In genomic region chr1:55179177-55179835, GRCh38 we compare ENCODE assay signal across 17 cellular contexts. TPM values are rescaled to one million over a fixed set of nuclear protein-coding genes. Genes with fewer than 3 reads are reported as not detected.
DNase-seq lines count a peak whose midpoint lies in the region; ATAC-seq, FAIRE-seq and TF ChIP-seq lines count a peak whose summit lies in the region.
"Had no signal": no experiment of that assay in that cellular context is flagged by ENCODE, and none has a peak within 500 bp of the region (broad histone marks: within the 10 kb centered on the region; RNA-seq: fewer than 3 reads in every experiment).

No MANE protein-coding gene starts in this region.

- peak overlapping the region in 5 of 7 donors; percentile 1 to 65 (median 14) for H3K27ac Mint-ChIP-seq in CD4-positive, alpha-beta memory T cell
- H3K27ac Mint-ChIP-seq in T-cell = peak overlapping the region; percentile 29 to 55
- H3K27ac Mint-ChIP-seq: nephron had no signal

- no peak overlapping the region for H3K9ac ChIP-seq in HepG2 (ENCODE audit: insufficient read depth, low read depth, low read length)

- CTCF ChIA-PET in CD4-positive, alpha-beta memory T cell (lab: Charles Lee; ENCODE audit: partially characterized antibody) = no interaction called here
- CTCF ChIA-PET in T-cell (lab: Charles Lee) = no interaction called here
- CTCF ChIA-PET in HepG2 (lab: Yijun Ruan, JAX; ENCODE audit: low intra/inter-chr PET ratio, low total read pairs) = no interaction called here

- no peak overlapping the region for H3K4me2 ChIP-seq in HepG2 (ENCODE audit: low read depth, low read length)

- H3K4me1 ChIP-seq in CD4-positive, alpha-beta memory T cell (ENCODE audit: insufficient read depth, low read length) = peaks cover 14% of the 10 kb centered on the region
- no peaks in the 10 kb centered on the region for H3K4me1 ChIP-seq in HepG2 (ENCODE audit: insufficient read depth, low read length)
- no peaks in the 10 kb centered on the region for H3K4me1 ChIP-seq in pancreas
- H3K4me1 ChIP-seq: BE2C, right lobe of liver, SJCRH30 had no signal

- no peak overlapping the region for H3K27ac ChIP-seq in CD4-positive, alpha-beta memory T cell (ENCODE audit: low read depth, low read length)
- H3K27ac ChIP-seq in HepG2 (ENCODE audit: extremely low read length, insufficient read depth, low read length) (no peak overlapping the region), pancreas (no peak overlapping the region)
- H3K27ac ChIP-seq: right lobe of liver, SJCRH30 had no signal

- H3K4me3 ChIP-seq in CD4-positive, alpha-beta memory T cell (ENCODE audit: low read length in 2 of 2) = no peak overlapping the region
- no peak overlapping the region for H3K4me3 ChIP-seq in HepG2 (replicated peaks in 1 of 3; ENCODE audit: insufficient read depth in 1 of 3, low read depth in 2 of 3, low read length in 3 of 3)
- H3K4me3 ChIP-seq in pancreas = no peak overlapping the region
- H3K4me3 ChIP-seq: right lobe of liver, SJCRH30 had no signal

- in situ Hi-C loops in HepG2 (cut with HindIII; ENCODE audit: extremely low pct_ligation_motif_present, low pct_unique_long_range_greater_than_20kb) = no loop called here

- H4K20me1 ChIP-seq in HepG2 (ENCODE audit: insufficient read depth, low read length) = peaks cover 19% of the 10 kb centered on the region; the same call in 1 of the 2 replicates

- H3K9me3 ChIP-seq in CD4-positive, alpha-beta memory T cell (ENCODE audit: control insufficient read depth in 1 of 2, low read length in 2 of 2) = no peaks in the 10 kb centered on the region
- H3K9me3 ChIP-seq in HepG2 (ENCODE audit: low read length) = no peaks in the 10 kb centered on the region
- no peaks in the 10 kb centered on the region for H3K9me3 ChIP-seq in pancreas
- H3K9me3 ChIP-seq: BE2C, right lobe of liver had no signal

- DNase-seq in CD4-positive, alpha-beta memory T cell = no peak
- DNase-seq in HUDEP-2 (lab: John Stamatoyannopoulos, UW; ENCODE audit: unreplicated experiment in 76 of 76) (peak in 39 of 76 experiments; percentile 11 to 78 (median 55)), T-cell (no peak), HepG2 (ENCODE audit: low spot score) (no peak), pancreas (no peak), SW 1271 (lab: John Stamatoyannopoulos, UW) (no peak)
- DNase-seq: activated CD4-positive, CD25-positive, alpha-beta regulatory T cell; BE2C; glutamatergic neuron; NCI-H1930; NCI-H774; right lobe of liver; SJCRH30 had no signal

- no peak for TF ChIP-seq RAD21 in HepG2 (CRISPR knock-in tag; IDR thresholded peaks at IDR 0.05)

- BruUV-seq in HepG2 (replicated peaks; lab: Mats Ljungman, UMichigan) = no TSS peak

- peaks cover 56% of the 10 kb centered on the region for H3K79me2 ChIP-seq in HepG2 (ENCODE audit: insufficient read depth, low read length)

- peaks cover 22 to 24% of the 10 kb centered on the region in 2 donors for H3K36me3 Mint-ChIP-seq in CD4-positive, alpha-beta memory T cell
- peaks cover 35% of the 10 kb centered on the region for H3K36me3 Mint-ChIP-seq in T-cell

- H3K4me3 Mint-ChIP-seq in CD4-positive, alpha-beta memory T cell = no peak overlapping the region
- no peak overlapping the region for H3K4me3 Mint-ChIP-seq in T-cell
- H3K4me3 Mint-ChIP-seq: nephron had no signal

- intact Hi-C loops in CD4-positive, alpha-beta memory T cell (cut with micrococcal nuclease) = no loop called here
- intact Hi-C loops in HepG2 (cut with micrococcal nuclease; ENCODE audit: unreplicated experiment) (no loop called here), pancreas (cut with DNase I) (no loop called here)

- POLR2A ChIA-PET in CD4-positive, alpha-beta memory T cell (lab: Charles Lee; ENCODE audit: partially characterized antibody) = no interaction called here
- POLR2A ChIA-PET in T-cell (lab: Charles Lee) = no interaction called here
- POLR2A ChIA-PET in HepG2 (lab: Yijun Ruan, JAX) = no interaction called here

- TF ChIP-seq CTCF in HepG2 (CRISPR knock-in tag; IDR thresholded peaks at IDR 0.05) (no peak), pancreas (IDR thresholded peaks at IDR 0.05) (no peak)

- no peaks in the 10 kb centered on the region for H3K36me3 ChIP-seq in CD4-positive, alpha-beta memory T cell (ENCODE audit: insufficient read depth, low read length)
- H3K36me3 ChIP-seq in HepG2 (replicated peaks in 1 of 2; ENCODE audit: control insufficient read depth in 1 of 2, insufficient read depth in 2 of 2, low read length in 2 of 2) = peaks cover 2 to 15% of the 10 kb centered on the region in 2 experiments; a peak in 3 of 5 replicates
- no peaks in the 10 kb centered on the region for H3K36me3 ChIP-seq in pancreas
- H3K36me3 ChIP-seq: BE2C, right lobe of liver had no signal

- no peak for FAIRE-seq in HepG2 (lab: Jason Lieb, UNC)
- no peak for FAIRE-seq in pancreas (lab: Jason Lieb, UNC)
- FAIRE-seq: endometrium had no signal

- H3K4me1 Mint-ChIP-seq in CD4-positive, alpha-beta memory T cell = peaks cover 26 to 54% (median 33%) of the 10 kb centered on the region in 4 donors
- peaks cover 51 to 53% (median 52%) of the 10 kb centered on the region in 3 donors for H3K4me1 Mint-ChIP-seq in T-cell
- H3K4me1 Mint-ChIP-seq: nephron had no signal

- TF ChIP-seq POLR2A in HepG2 (IDR thresholded peaks at IDR 0.05; ENCODE audit: insufficient read depth in 1 of 2, low read depth in 2 of 2, low read length in 2 of 2) = no peak

- ATAC-seq in T-cell (replicated peaks in 1 of 4) (no peak), HepG2 (no peak), HG02840 (IDR thresholded peaks at IDR 0.05; ENCODE audit: low FRiP score, unreplicated experiment) (no peak), pancreas (no peak), HG02852 (IDR thresholded peaks at IDR 0.05; ENCODE audit: unreplicated experiment) (no peak)

- no peaks in the 10 kb centered on the region for H3K27me3 ChIP-seq in CD4-positive, alpha-beta memory T cell (ENCODE audit: insufficient read depth, low read length)
- no peaks in the 10 kb centered on the region for H3K27me3 ChIP-seq in HepG2 (ENCODE audit: control insufficient read depth in 1 of 2, insufficient read depth in 2 of 2, low read length in 2 of 2)
- no peaks in the 10 kb centered on the region for H3K27me3 ChIP-seq in pancreas
- H3K27me3 ChIP-seq: BE2C, right lobe of liver, SJCRH30 had no signal

- TF ChIP-seq EP300 in HepG2 (IDR thresholded peaks at IDR 0.05; ENCODE audit: low read depth in 2 of 2, low read length in 2 of 2) = no peak
- TF ChIP-seq EP300 in HepG2 (CRISPR knock-in tag; IDR thresholded peaks at IDR 0.05; ENCODE audit: borderline replicate concordance) = no peak

- no peaks in the 10 kb centered on the region for H3K27me3 Mint-ChIP-seq in CD4-positive, alpha-beta memory T cell
- H3K27me3 Mint-ChIP-seq in T-cell = no peaks in the 10 kb centered on the region

- peaks cover 0 to 10% (median 2%) of the 10 kb centered on the region in 8 donors for H3K9me3 Mint-ChIP-seq in CD4-positive, alpha-beta memory T cell
- H3K9me3 Mint-ChIP-seq in T-cell = peaks cover 2 to 6% (median 2%) of the 10 kb centered on the region in 3 donors

- H2AFZ ChIP-seq in HepG2 (ENCODE audit: low read length) = no peak overlapping the region

- WGBS in HepG2 (ENCODE audit: low lambda C conversion rate) = 97% methylated on average over 3 of the region's 3 CpGs
- 89 to 99% methylated on average over 3 of the region's 3 CpGs for whole genome bisulfite sequencing in pancreas, 2 donors

TF ChIP-seq in HepG2, 621 proteins besides CTCF, POLR2A, EP300 and RAD21:
- no peak for TF ChIP-seq PAWR (CRISPR knock-in tag; IDR thresholded peaks at IDR 0.05; ENCODE audit: borderline replicate concordance)
- TF ChIP-seq FOSL2 (CRISPR knock-in tag; IDR thresholded peaks at IDR 0.05) = 0 out of 2 replicates have a peak, but pooled peaks have one; percentile 8

RNA-seq across cellular contexts. Expression of gene USP24, which starts 35.9 kb away (rescaled TPM):
- total RNA-seq in CD4-positive, alpha-beta memory T cell = 10 to 100 TPM; 73.2 to 74.2 TPM
- 10 to 100 TPM in 1 of 2 donors, 1 to 10 TPM in 1; 1.6 to 10.9 TPM for polyA plus RNA-seq in CD4-positive, alpha-beta memory T cell
- 10 to 100 TPM; 58.9 to 90.7 (median 64.0) TPM for total RNA-seq in T-cell
- total RNA-seq in HepG2 (2016; rRNA removed; fragmentation: Illumina TruSeq; extraction: Trizol) = 47.6 and 59.5 TPM in 2 replicates
- 4.1 and 5.1 TPM in 2 replicates for total RNA-seq in HepG2 (2016; cell fraction: cytosol; rRNA removed; fragmentation: Illumina TruSeq; extraction: Trizol; ENCODE audit: low read depth)
- total RNA-seq in HepG2 (2016; cell fraction: insoluble cytoplasmic fraction; rRNA removed; fragmentation: Illumina TruSeq; extraction: Trizol) = 41.1 and 53.7 TPM in 2 replicates
- 12.0 and 12.6 TPM in 2 replicates for total RNA-seq in HepG2 (2016; cell fraction: membrane; rRNA removed; fragmentation: Illumina TruSeq; extraction: Trizol)
- total RNA-seq in HepG2 (2016; cell fraction: nucleus; rRNA removed; fragmentation: Illumina TruSeq; extraction: Trizol) = 76.5 and 77.4 TPM in 2 replicates
- polyA plus RNA-seq in HepG2 (2011; rRNA removed) = 17.2 and 18.8 TPM in 2 replicates
- polyA plus RNA-seq in HepG2 (2011; cell fraction: cytosol; rRNA removed) = 9.7 and 11.6 TPM in 2 replicates
- 39.7 and 46.5 TPM in 2 replicates for polyA plus RNA-seq in HepG2 (2011; cell fraction: nucleus; rRNA removed)
- 24.9 and 34.6 TPM in 2 replicates for polyA plus RNA-seq in HepG2 (2012)
- polyA plus RNA-seq in HepG2 (2016; cell fraction: cytosol; fragmentation: Illumina TruSeq; extraction: Trizol; ENCODE audit: low read depth) = 1.2 and 1.6 TPM in 2 replicates
- polyA plus RNA-seq in HepG2 (2016; cell fraction: insoluble cytoplasmic fraction; fragmentation: Illumina TruSeq; extraction: Trizol; ENCODE audit: low read depth) = 34.7 and 34.9 TPM in 2 replicates
- polyA plus RNA-seq in HepG2 (2016; cell fraction: membrane; fragmentation: Illumina TruSeq; extraction: Trizol; ENCODE audit: low read depth) = 3.3 and 5.2 TPM in 2 replicates
- 84.4 and 87.2 TPM in 2 replicates for polyA plus RNA-seq in HepG2 (2016; cell fraction: nucleus; fragmentation: Illumina TruSeq; extraction: Trizol; ENCODE audit: insufficient read depth, low read depth)
- polyA minus RNA-seq in HepG2 (2011; rRNA and poly(A)+ RNA removed; ENCODE audit: low replicate concordance) = 35.1 and 36.7 TPM in 2 replicates
- 23.3 and 27.0 TPM in 2 replicates for polyA minus RNA-seq in HepG2 (2011; cell fraction: cytosol; rRNA and poly(A)+ RNA removed)
- 181 and 197 TPM in 2 replicates for polyA minus RNA-seq in HepG2 (2011; cell fraction: nucleus; rRNA and poly(A)+ RNA removed)
- 10 to 100 TPM; 12.2 to 26.8 (median 16.4) TPM for total RNA-seq in pancreas
- polyA plus RNA-seq in pancreas = 10 to 100 TPM in 1 of 2 donors, 1 to 10 TPM in 1; 7.5 to 13.3 TPM

Comparison
In these comparisons a context has a peak if more than half of its experiments do, and no peak if none do; other contexts are left out.
1. DNase-seq: peak in HUDEP-2 (39 of 76); none in CD4-positive, alpha-beta memory T cell (0 of 5), T-cell (0 of 34), HepG2 (single experiment), pancreas (0 of 6) and SW 1271 (0 of 2).